In the genomic region with DNA sequence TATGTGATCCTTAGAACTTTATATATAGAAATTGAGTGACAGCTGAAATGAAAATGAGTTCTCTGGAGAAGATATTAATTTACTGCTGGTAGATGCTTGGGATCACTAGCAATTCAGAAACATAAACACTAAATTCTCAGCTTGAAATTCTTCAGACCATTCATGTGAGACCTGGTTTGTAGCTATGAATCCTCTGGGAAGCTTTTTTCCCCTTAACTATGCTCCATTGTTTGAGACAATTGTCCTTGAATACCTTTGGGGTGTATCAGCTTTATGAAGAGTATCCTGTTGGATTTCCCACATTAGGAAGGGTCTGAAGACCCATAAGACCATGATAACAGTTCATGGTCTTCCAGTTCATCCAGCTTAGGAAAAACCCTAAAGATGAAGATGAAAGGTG, we compare ENCODE assay signal across 27 cellular contexts.
"Had no signal": no experiment of that assay in that cellular context is flagged by ENCODE, and none has a peak within 500 bp of the region (broad histone marks: within the 10 kb centered on the region; RNA-seq: fewer than 3 reads in every experiment).

No MANE protein-coding gene starts in this region.

- DNase-seq: activated B cell treated with CpG ODN at 0.5 μM for 24 hours; activated CD4-positive, alpha-beta memory T cell treated with anti-CD3 and anti-CD28 coated beads for 36 hours; activated CD4-positive, alpha-beta T cell treated with anti-CD3 and anti-CD28 coated beads for 4 hours; activated CD4-positive, alpha-beta T cell treated with anti-CD3 and anti-CD28 coated beads, Interleukin-2, amount 10 ng/mL, durations not matched to agents 24 days and 14 days; activated CD4-positive, alpha-beta T cell treated with anti-CD3 and anti-CD28 coated beads, Interleukin-2, amount 50 U/mL, for 1 hour; activated CD4-positive, alpha-beta T cell treated with anti-CD3 and anti-CD28 coated beads, Interleukin-2, amount 50 U/mL, for 4 hours; activated CD4-positive, CD25-positive, alpha-beta regulatory T cell treated with anti-CD3 and anti-CD28 coated beads, Interleukin-2, amount 50 U/mL, for 72 hours; activated CD8-positive, alpha-beta memory T cell treated with anti-CD3 and anti-CD28 coated beads, Interleukin-2, amount 50 U/mL, for 4 hours; activated CD8-positive, alpha-beta T cell treated with anti-CD3 and anti-CD28 coated beads for 36 hours; activated effector memory CD4-positive, alpha-beta T cell treated with anti-CD3 and anti-CD28 coated beads, Interleukin-2, amount 50 U/mL, for 16 hours; activated gamma-delta T cell treated with Interleukin-2 at 50 U/mL for 16 hours; activated naive CD4-positive, alpha-beta T cell; activated naive CD4-positive, alpha-beta T cell treated with anti-CD3 and anti-CD28 coated beads for 36 hours; activated naive CD4-positive, alpha-beta T cell treated with anti-CD3 and anti-CD28 coated beads, Interleukin-2, amount 50 U/mL, for 16 hours; activated naive CD8-positive, alpha-beta T cell treated with anti-CD3 and anti-CD28 coated beads for 36 hours; activated T-cell treated with anti-CD3 and anti-CD28 coated beads for 4 hours; activated T-cell treated with anti-CD3 and anti-CD28 coated beads, Interleukin-2, amount 50 U/mL, for 1 hour; activated T-cell treated with anti-CD3 and anti-CD28 coated beads, Interleukin-2, amount 50 U/mL, for 4 hours; adrenal gland; amniotic stem cell; aorta; body of pancreas; brain microvascular endothelial cell; central memory CD4-positive, alpha-beta T cell; T-helper 1 cell; T-helper 2 cell; T-helper 9 cell had no signal
